Comparison of ENCODE assay signal across 8 cellular contexts in genomic region chr5:65034782-65035181, GRCh38.
DNase-seq lines count a peak whose midpoint lies in the region; ATAC-seq and TF ChIP-seq lines count a peak whose summit lies in the region.

No MANE protein-coding gene starts in this region.

- H3K4me1 ChIP-seq in HUES48 (ENCODE audit: control insufficient read depth, insufficient read depth, low read length) (peaks cover 18% of the 10 kb centered on the region), lower lobe of right lung (peaks cover 30% of the 10 kb centered on the region), urinary bladder (ENCODE audit: insufficient read depth) (no peaks in the 10 kb centered on the region)

- no peak for TF ChIP-seq CTCF in AG04450 (IDR thresholded peaks at IDR 0.05; ENCODE audit: low read depth, low read length)
- no peak for TF ChIP-seq CTCF in astrocyte of the cerebellum (IDR thresholded peaks at IDR 0.05; ENCODE audit: low read depth, low read length, missing control alignments)
- TF ChIP-seq CTCF in lower lobe of right lung (IDR thresholded peaks at IDR 0.05): no peak

- H3K36me3 ChIP-seq in HUES48 (ENCODE audit: control insufficient read depth, insufficient read depth, low read length): no peaks in the 10 kb centered on the region
- H3K36me3 ChIP-seq in lower lobe of right lung: no peaks in the 10 kb centered on the region
- H3K36me3 ChIP-seq in urinary bladder (ENCODE audit: insufficient read depth): no peaks in the 10 kb centered on the region

- H3K9ac ChIP-seq in HUES48 (ENCODE audit: low read depth, low read length): peak overlapping the region; percentile 80

- WGBS in urinary bladder: 76% methylated on average over 13 of the region's 13 CpGs

- H3K27me3 ChIP-seq in AG04450 (ENCODE audit: control insufficient read depth, insufficient read depth, low read length) (no peaks in the 10 kb centered on the region), HUES48 (ENCODE audit: control insufficient read depth, insufficient read depth, low read length) (peaks cover 8% of the 10 kb centered on the region; the same call in 1 of the 2 replicates), lower lobe of right lung (ENCODE audit: low read depth) (no peaks in the 10 kb centered on the region)

- intact Hi-C loops in lower lobe of right lung (cut with DNase I): no loop called here

- CTCF ChIA-PET in AG04450 (lab: Charles Lee): interaction anchor here (1.2 to 1.3 kb wide), 2 partner anchors 13 to 224 kb away, joined by 3 to 5 read pairs; no protein-coding TSS in a partner anchor

- H3K27ac ChIP-seq in AG04450 (ENCODE audit: low read depth, low read length): peak overlapping the region; percentile 89
- H3K27ac ChIP-seq in HUES48 (ENCODE audit: low read depth, low read length): peak overlapping the region; percentile 91
- peak overlapping the region; percentile 88 for H3K27ac ChIP-seq in lower lobe of right lung
- H3K27ac ChIP-seq in urinary bladder (ENCODE audit: low read depth): peak overlapping the region; percentile 99

- POLR2A ChIA-PET in AG04450 (lab: Yijun Ruan, JAX): interaction anchor here (0.7 to 1.9 kb wide), 4 partner anchors 23 to 448 kb away, joined by 3 to 13 read pairs (median 4); no protein-coding TSS in a partner anchor

- no peak for DNase-seq in AG04450 (ENCODE audit: low read depth, low spot score)
- DNase-seq in astrocyte of the cerebellum (ENCODE audit: low read depth): no peak
- DNase-seq in lower lobe of right lung: no peak

- H3K9me3 ChIP-seq in AG04450 (ENCODE audit: control insufficient read depth, insufficient read depth, low read length) (peaks cover 6% of the 10 kb centered on the region), HUES48 (ENCODE audit: control insufficient read depth, insufficient read depth, low read length) (no peaks in the 10 kb centered on the region), lower lobe of right lung (no peaks in the 10 kb centered on the region)

- in situ Hi-C loops in astrocyte of the cerebellum (cut with HindIII; ENCODE audit: low sequenced_read_pairs): no loop called here

- no peak overlapping the region for H3K4me3 ChIP-seq in AG04450 (ENCODE audit: low read depth, low read length)
- H3K4me3 ChIP-seq in HUES48 (ENCODE audit: low read depth, low read length): peak overlapping the region; percentile 76
- H3K4me3 ChIP-seq in astrocyte of the cerebellum (ENCODE audit: low read depth, low read length): peak overlapping the region; percentile 58
- peak overlapping the region; percentile 60 for H3K4me3 ChIP-seq in lower lobe of right lung
- H3K4me3 ChIP-seq in urinary bladder (ENCODE audit: low read depth, low read length): no peak overlapping the region

- ATAC-seq in lower lobe of right lung (no peak), HG03135 (IDR thresholded peaks at IDR 0.05; ENCODE audit: unreplicated experiment) (no peak), GM21717 (IDR thresholded peaks at IDR 0.05; ENCODE audit: unreplicated experiment) (no peak), GM18520 (IDR thresholded peaks at IDR 0.05; ENCODE audit: unreplicated experiment) (no peak)

Comparison
In these comparisons a context has a peak if more than half of its experiments do, and no peak if none do; other contexts are left out.
1. H3K4me3 ChIP-seq: peak in HUES48 (single experiment), astrocyte of the cerebellum (single experiment) and lower lobe of right lung (single experiment); none in AG04450 (single experiment) and urinary bladder (single experiment).
2. Peak in every context shown above with its lines, with median percentiles within 50 percentile points of each other: H3K27ac ChIP-seq.